ENCODE assay signal across 8 cellular contexts in the genomic region with DNA sequence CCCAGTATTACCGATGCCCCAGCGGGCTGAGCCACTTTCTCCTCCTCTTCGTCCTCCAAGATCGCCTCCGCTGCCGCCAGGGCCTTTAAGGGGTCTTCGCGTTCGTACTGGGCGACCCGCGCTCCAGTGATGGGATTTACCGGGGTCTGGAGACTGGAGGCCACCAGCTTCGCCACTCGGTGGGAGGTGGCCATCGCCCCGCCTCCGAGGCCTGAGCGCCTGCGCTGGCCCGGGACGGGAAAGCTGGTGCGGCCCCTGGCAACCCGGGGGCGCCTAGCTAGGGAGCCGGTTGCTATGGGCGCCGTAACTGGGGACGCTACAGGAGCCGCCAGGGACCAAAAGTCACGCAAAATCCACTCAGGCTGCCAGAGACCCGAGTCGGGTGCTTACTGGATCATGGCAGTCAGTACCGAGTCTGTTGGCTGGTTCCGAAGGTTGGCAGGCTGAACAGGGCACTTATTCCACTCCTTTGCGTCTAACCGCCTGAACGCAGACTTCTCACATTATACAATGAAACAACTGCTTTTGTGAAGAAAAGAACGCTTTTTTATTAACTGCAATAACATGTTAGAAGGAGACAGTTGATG. TPM values are rescaled to one million over a fixed set of nuclear protein-coding genes. Genes with fewer than 3 reads are reported as not detected.
DNase-seq lines count a peak whose midpoint lies in the region; ATAC-seq and TF ChIP-seq lines count a peak whose summit lies in the region.

A gene with protein sequence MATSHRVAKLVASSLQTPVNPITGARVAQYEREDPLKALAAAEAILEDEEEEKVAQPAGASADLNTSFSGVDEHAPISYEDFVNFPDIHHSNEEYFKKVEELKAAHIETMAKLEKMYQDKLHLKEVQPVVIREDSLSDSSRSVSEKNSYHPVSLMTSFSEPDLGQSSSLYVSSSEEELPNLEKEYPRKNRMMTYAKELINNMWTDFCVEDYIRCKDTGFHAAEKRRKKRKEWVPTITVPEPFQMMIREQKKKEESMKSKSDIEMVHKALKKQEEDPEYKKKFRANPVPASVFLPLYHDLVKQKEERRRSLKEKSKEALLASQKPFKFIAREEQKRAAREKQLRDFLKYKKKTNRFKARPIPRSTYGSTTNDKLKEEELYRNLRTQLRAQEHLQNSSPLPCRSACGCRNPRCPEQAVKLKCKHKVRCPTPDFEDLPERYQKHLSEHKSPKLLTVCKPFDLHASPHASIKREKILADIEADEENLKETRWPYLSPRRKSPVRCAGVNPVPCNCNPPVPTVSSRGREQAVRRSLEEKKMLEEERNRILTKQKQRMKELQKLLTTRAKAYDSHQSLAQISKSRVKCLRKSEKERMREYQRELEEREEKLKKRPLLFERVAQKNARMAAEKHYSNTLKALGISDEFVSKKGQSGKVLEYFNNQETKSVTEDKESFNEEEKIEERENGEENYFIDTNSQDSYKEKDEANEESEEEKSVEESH (minus strand): TSS at position 213 of the 587 bp plus-strand sequence. CDS start 19 bp downstream, at position 194.

- no peaks in the 10 kb centered on the region for H3K36me3 Mint-ChIP-seq in naive B cell
- H3K36me3 Mint-ChIP-seq in stimulated activated effector memory CD8-positive, alpha-beta T cell treated with anti-CD3 and anti-CD28 coated beads, Interleukin-12 subunit alpha, Interleukin-12 subunit beta, amount 100 ng/mL, for 72 hours = peaks cover 13% of the 10 kb centered on the region

- in situ Hi-C loops in KBM-7 (cut with MboI; ENCODE audit: low pct_unique_long_range_greater_than_20kb, low sequenced_read_pairs) = no loop called here

- DNase-seq in DMS79 treated with DMSO at 0.1 percent for 48 hours (lab: John Stamatoyannopoulos, UW) (peak; percentile 76), KBM-7 (peak; percentile 88), activated T-helper 1 cell treated with Interleukin-2 at 50 U/mL for 16 hours (ENCODE audit: low read depth) (peak; percentile 56), fibroblast of gingiva (ENCODE audit: low read depth) (peak; percentile 81), naive B cell (peak; percentile 78)
- DNase-seq in stimulated activated effector memory CD8-positive, alpha-beta T cell treated with anti-CD3 and anti-CD28 coated beads, Interleukin-12 subunit alpha, Interleukin-12 subunit beta, amount 100 ng/mL, for 72 hours (ENCODE audit: low spot score in 2 of 2) = peak; percentile 72 to 93

- ATAC-seq in GM21737 (IDR thresholded peaks at IDR 0.05; ENCODE audit: unreplicated experiment) (peak; percentile 75), naive B cell (ENCODE audit: low read depth in 2 of 2) (peak; percentile 59 to 61)
- ATAC-seq in stimulated activated effector memory CD8-positive, alpha-beta T cell treated with anti-CD3 and anti-CD28 coated beads, Interleukin-12 subunit alpha, Interleukin-12 subunit beta, amount 100 ng/mL, for 72 hours = peak; percentile 87

- H3K9me3 Mint-ChIP-seq in naive B cell = no peaks in the 10 kb centered on the region
- no peaks in the 10 kb centered on the region for H3K9me3 Mint-ChIP-seq in stimulated activated effector memory CD8-positive, alpha-beta T cell treated with anti-CD3 and anti-CD28 coated beads, Interleukin-12 subunit alpha, Interleukin-12 subunit beta, amount 100 ng/mL, for 72 hours

- H3K27me3 Mint-ChIP-seq in naive B cell = no peaks in the 10 kb centered on the region

- peak within 1 kb of the TSS; percentile 94 to 100 (median 98) for H3K4me3 Mint-ChIP-seq in naive B cell
- peak within 1 kb of the TSS; percentile 90 for H3K4me3 Mint-ChIP-seq in stimulated activated effector memory CD8-positive, alpha-beta T cell treated with anti-CD3 and anti-CD28 coated beads, Interleukin-12 subunit alpha, Interleukin-12 subunit beta, amount 100 ng/mL, for 72 hours

- H3K27ac Mint-ChIP-seq in naive B cell = peak within 1 kb of the TSS; percentile 85 to 98 (median 90)
- H3K27ac Mint-ChIP-seq in stimulated activated effector memory CD8-positive, alpha-beta T cell treated with anti-CD3 and anti-CD28 coated beads, Interleukin-12 subunit alpha, Interleukin-12 subunit beta, amount 100 ng/mL, for 72 hours = peak within 1 kb of the TSS; percentile 95

- peaks cover 12 to 20% (median 14%) of the 10 kb centered on the region in 3 donors for H3K4me1 Mint-ChIP-seq in naive B cell
- peaks cover 9% of the 10 kb centered on the region for H3K4me1 Mint-ChIP-seq in stimulated activated effector memory CD8-positive, alpha-beta T cell treated with anti-CD3 and anti-CD28 coated beads, Interleukin-12 subunit alpha, Interleukin-12 subunit beta, amount 100 ng/mL, for 72 hours

TF ChIP-seq in PFSK-1, 5 proteins besides CTCF, POLR2A, EP300 and RAD21:
- TF ChIP-seq SIN3A (IDR thresholded peaks at IDR 0.05; ENCODE audit: borderline replicate concordance, insufficient read depth, low read length) = peak; percentile 96
- peak; percentile 32; the same call in 1 of the 2 replicates for TF ChIP-seq POLR2AphosphoS5 (IDR thresholded peaks at IDR 0.05; ENCODE audit: low read depth, low read length)
- TF ChIP-seq TAF1 (IDR thresholded peaks at IDR 0.05; ENCODE audit: borderline replicate concordance, insufficient read depth, low read length) = no peak
- no peak for TF ChIP-seq FOXP2 (optimal IDR thresholded peaks at IDR 0.05; ENCODE audit: borderline replicate concordance, extremely low read depth, extremely low read length, insufficient read depth)
- TF ChIP-seq, protein P1, sequence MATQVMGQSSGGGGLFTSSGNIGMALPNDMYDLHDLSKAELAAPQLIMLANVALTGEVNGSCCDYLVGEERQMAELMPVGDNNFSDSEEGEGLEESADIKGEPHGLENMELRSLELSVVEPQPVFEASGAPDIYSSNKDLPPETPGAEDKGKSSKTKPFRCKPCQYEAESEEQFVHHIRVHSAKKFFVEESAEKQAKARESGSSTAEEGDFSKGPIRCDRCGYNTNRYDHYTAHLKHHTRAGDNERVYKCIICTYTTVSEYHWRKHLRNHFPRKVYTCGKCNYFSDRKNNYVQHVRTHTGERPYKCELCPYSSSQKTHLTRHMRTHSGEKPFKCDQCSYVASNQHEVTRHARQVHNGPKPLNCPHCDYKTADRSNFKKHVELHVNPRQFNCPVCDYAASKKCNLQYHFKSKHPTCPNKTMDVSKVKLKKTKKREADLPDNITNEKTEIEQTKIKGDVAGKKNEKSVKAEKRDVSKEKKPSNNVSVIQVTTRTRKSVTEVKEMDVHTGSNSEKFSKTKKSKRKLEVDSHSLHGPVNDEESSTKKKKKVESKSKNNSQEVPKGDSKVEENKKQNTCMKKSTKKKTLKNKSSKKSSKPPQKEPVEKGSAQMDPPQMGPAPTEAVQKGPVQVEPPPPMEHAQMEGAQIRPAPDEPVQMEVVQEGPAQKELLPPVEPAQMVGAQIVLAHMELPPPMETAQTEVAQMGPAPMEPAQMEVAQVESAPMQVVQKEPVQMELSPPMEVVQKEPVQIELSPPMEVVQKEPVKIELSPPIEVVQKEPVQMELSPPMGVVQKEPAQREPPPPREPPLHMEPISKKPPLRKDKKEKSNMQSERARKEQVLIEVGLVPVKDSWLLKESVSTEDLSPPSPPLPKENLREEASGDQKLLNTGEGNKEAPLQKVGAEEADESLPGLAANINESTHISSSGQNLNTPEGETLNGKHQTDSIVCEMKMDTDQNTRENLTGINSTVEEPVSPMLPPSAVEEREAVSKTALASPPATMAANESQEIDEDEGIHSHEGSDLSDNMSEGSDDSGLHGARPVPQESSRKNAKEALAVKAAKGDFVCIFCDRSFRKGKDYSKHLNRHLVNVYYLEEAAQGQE (IDR thresholded peaks at IDR 0.05; ENCODE audit: insufficient read depth in 1 of 2, low read depth in 2 of 2, low read length in 2 of 2) = no peak
TF ChIP-seq in PFSK-1: peak in this region for 2.

RNA-seq across cellular contexts. Expression of the gene that starts here (rescaled TPM):
- 1.0 TPM for polyA plus RNA-seq in PFSK-1 (2012; ENCODE audit: insufficient read length, low read depth)
- 1 to 10 TPM in 5 of 6 donors, under 1 TPM in 1; 0.95 to 1.9 (median 1.7) TPM for polyA plus RNA-seq in naive B cell (ENCODE audit: low read depth in 6 of 6)

Comparison
In these comparisons a context has a peak if more than half of its experiments do, and no peak if none do; other contexts are left out.
1. Peak in every context shown above with its lines: DNase-seq and ATAC-seq.